ENCODE assay signal across 16 cellular contexts in the genomic region with DNA sequence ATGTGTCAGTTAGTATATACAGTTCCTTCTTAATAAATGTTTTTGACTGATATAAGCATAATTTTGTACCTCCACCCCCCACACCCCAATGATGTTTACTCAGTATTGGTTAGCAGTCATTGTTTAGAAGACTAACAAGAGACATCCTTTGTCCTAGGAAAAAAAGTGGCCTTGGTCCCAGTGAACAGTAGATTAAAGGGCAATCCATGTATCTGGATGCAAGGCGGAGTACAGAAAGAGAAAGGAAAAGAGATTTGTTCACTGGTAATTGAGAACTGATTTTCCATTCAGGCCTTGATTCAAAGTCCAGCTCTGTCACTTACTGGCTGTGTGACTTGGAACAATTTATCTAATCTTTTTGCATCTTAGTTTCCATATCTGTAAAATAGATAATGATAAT. TPM values are rescaled to one million over a fixed set of nuclear protein-coding genes. Genes with fewer than 3 reads are reported as not detected.
DNase-seq lines count a peak whose midpoint lies in the region; ATAC-seq and TF ChIP-seq lines count a peak whose summit lies in the region.
"Had no signal": no experiment of that assay in that cellular context is flagged by ENCODE, and none has a peak within 500 bp of the region (broad histone marks: within the 10 kb centered on the region; RNA-seq: fewer than 3 reads in every experiment).

No MANE protein-coding gene starts in this region.

- 88 to 100% (median 92%) methylated on average over 1 of the region's 1 CpG for WGBS in psoas muscle, 3 donors
- 76% methylated on average over 1 of the region's 1 CpG for WGBS in suprapubic skin

- intact Hi-C loops in psoas muscle (cut with DNase I): no loop called here

- H3K27ac ChIP-seq in epithelial cell of prostate (peak overlapping the region; percentile 49), psoas muscle (no peak overlapping the region), suprapubic skin (no peak overlapping the region)
- H3K27ac ChIP-seq: C4-2B, PC-9 had no signal

- TF ChIP-seq EP300 in suprapubic skin (IDR thresholded peaks at IDR 0.05): no peak

- H3K27me3 ChIP-seq in psoas muscle (ENCODE audit: insufficient read depth in 3 of 3, low read length in 2 of 3) (no peaks in the 10 kb centered on the region), suprapubic skin (no peaks in the 10 kb centered on the region)

- no peak for ATAC-seq in psoas muscle
- ATAC-seq in HG03097 (IDR thresholded peaks at IDR 0.05; ENCODE audit: low FRiP score, unreplicated experiment): no peak

- peaks cover 3% of the 10 kb centered on the region for H3K4me1 ChIP-seq in psoas muscle
- peaks cover 13% of the 10 kb centered on the region for H3K4me1 ChIP-seq in suprapubic skin

- no peak for TF ChIP-seq POLR2A in suprapubic skin (IDR thresholded peaks at IDR 0.05)

- H3K36me3 ChIP-seq in psoas muscle (ENCODE audit: insufficient read depth in 1 of 2, low read depth in 1 of 2) (no peaks in the 10 kb centered on the region), suprapubic skin (no peaks in the 10 kb centered on the region)

- no peaks in the 10 kb centered on the region for H3K9me3 ChIP-seq in psoas muscle
- H3K9me3 ChIP-seq in suprapubic skin: no peaks in the 10 kb centered on the region

- H3K4me3 ChIP-seq in psoas muscle: no peak overlapping the region
- H3K4me3 ChIP-seq in suprapubic skin: no peak overlapping the region
- H3K4me3 ChIP-seq: PC-9 had no signal

- DNase-seq in Ammon's horn (ENCODE audit: low spot score) (peak; percentile 45), COR-L47 (lab: John Stamatoyannopoulos, UW) (peak; percentile 38), epithelial cell of prostate (ENCODE audit: low read depth, low spot score) (no peak), putamen (ENCODE audit: low spot score) (peak; percentile 40), psoas muscle (no peak), suprapubic skin (ENCODE audit: low spot score in 2 of 2) (no peak)
- DNase-seq: ACHN, EL, KG1, NCI-H1105 treated with DMSO at 0.1 percent for 48 hours, NCI-H187, NCI-H510A, PC-9, T-helper 1 cell had no signal

- no peak for TF ChIP-seq CTCF in psoas muscle (IDR thresholded peaks at IDR 0.05)
- no peak for TF ChIP-seq CTCF in suprapubic skin (IDR thresholded peaks at IDR 0.05)

RNA-seq across cellular contexts. Expression of a gene that starts 4.6 kb away (rescaled TPM):
- 1 to 10 TPM; 5.3 to 7.7 (median 5.7) TPM for total RNA-seq in psoas muscle
- polyA plus RNA-seq in psoas muscle: 1 to 10 TPM; 3.9 to 6.0 (median 4.1) TPM
- total RNA-seq in suprapubic skin: 10 to 100 TPM; 14.8 to 86.7 (median 21.4) TPM

RNA-seq across cellular contexts. Expression of a gene that starts 58.8 kb away (rescaled TPM):
- total RNA-seq in psoas muscle (1 to 10 TPM; 4.4 to 7.3 (median 5.5) TPM), suprapubic skin (10 to 100 TPM; 10.8 to 15.9 (median 13.0) TPM)
- 1 to 10 TPM; 2.0 to 5.0 (median 2.1) TPM for polyA plus RNA-seq in psoas muscle

Comparison
In these comparisons a context has a peak if more than half of its experiments do, and no peak if none do; other contexts are left out.
1. DNase-seq: peak in Ammon's horn (single experiment), COR-L47 (single experiment) and putamen (single experiment); none in epithelial cell of prostate (single experiment), psoas muscle (0 of 2) and suprapubic skin (0 of 2).